1 cellular context compared by ENCODE assay signal in the genomic region with DNA sequence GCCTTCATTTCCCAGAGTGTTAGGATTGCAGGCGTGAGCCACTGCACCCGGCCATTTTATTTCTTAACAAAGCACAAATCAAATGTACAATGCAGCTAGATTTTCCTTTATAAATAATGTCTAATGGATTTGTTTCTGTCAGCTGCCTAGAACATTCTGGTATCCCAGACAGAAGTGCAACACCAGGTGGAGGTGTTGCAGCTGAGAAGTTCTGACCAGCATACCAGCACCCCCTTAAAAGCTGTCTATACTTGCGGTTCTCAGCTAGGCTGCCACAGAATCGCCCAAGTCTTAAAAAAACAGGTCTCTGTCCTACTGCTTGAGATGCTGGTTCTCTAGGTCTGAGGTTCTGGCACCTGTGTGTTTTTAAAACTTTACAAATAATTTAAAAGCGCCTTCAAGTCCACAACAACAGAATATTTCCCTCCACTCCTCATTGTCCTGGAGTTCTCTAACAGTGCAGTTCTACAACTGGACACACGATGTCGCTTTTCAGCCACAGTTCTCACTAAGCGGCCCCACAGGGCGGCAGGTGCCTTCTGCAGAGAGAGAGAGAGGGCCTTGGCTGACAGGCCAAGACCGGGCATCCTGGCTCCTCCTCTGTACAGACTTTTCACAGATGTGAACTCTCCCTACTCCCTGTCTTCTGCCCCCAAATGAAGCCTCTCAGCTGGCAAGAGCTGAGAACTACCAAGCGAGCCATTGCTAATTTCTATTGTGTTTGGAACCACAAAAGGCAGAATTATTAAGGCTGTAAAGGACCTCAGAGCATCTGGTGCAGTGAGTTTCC.
A peak's percentile ranks its signal among the peaks of the same experiment; 100 is the strongest.
TF ChIP-seq lines count a peak whose summit lies in the region.

No MANE protein-coding gene starts in this region.

TF ChIP-seq in HepG2, 621 proteins besides CTCF, POLR2A, EP300 and RAD21 (continued from another document and continues in another):
- TF ChIP-seq, protein P1, sequence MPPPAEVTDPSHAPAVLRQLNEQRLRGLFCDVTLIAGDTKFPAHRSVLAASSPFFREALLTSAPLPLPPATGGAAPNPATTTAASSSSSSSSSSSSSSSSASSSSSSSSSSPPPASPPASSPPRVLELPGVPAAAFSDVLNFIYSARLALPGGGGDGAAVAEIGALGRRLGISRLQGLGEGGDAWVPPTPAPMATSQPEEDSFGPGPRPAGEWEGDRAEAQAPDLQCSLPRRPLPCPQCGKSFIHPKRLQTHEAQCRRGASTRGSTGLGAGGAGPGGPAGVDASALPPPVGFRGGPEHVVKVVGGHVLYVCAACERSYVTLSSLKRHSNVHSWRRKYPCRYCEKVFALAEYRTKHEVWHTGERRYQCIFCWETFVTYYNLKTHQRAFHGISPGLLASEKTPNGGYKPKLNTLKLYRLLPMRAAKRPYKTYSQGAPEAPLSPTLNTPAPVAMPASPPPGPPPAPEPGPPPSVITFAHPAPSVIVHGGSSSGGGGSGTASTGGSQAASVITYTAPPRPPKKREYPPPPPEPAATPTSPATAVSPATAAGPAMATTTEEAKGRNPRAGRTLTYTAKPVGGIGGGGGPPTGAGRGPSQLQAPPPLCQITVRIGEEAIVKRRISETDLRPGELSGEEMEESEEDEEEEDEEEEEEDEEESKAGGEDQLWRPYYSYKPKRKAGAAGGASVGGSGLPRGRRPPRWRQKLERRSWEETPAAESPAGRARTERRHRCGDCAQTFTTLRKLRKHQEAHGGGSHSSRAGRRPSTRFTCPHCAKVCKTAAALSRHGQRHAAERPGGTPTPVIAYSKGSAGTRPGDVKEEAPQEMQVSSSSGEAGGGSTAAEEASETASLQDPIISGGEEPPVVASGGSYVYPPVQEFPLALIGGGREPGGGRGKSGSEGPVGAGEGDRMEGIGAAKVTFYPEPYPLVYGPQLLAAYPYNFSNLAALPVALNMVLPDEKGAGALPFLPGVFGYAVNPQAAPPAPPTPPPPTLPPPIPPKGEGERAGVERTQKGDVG (CRISPR knock-in tag; IDR thresholded peaks at IDR 0.05; ENCODE audit: borderline replicate concordance): no peak
- TF ChIP-seq JUNB (CRISPR knock-in tag; IDR thresholded peaks at IDR 0.05; ENCODE audit: borderline replicate concordance) (no peak), ZFYVE20 (CRISPR knock-in tag; IDR thresholded peaks at IDR 0.05; ENCODE audit: borderline replicate concordance, low read depth) (no peak), ZSCAN31 (CRISPR knock-in tag; IDR thresholded peaks at IDR 0.05; ENCODE audit: low read depth) (no peak), ZNF12 (CRISPR knock-in tag; IDR thresholded peaks at IDR 0.05) (0 out of 2 replicates have a peak, but pooled peaks have one; percentile 8), NFIC (IDR thresholded peaks at IDR 0.05; ENCODE audit: low read length) (no peak), NR2F1 (CRISPR knock-in tag; IDR thresholded peaks at IDR 0.05) (no peak), HNRNPH1 (optimal IDR thresholded peaks at IDR 0.05; ENCODE audit: low read depth, low read length) (no peak), ZNF670 (CRISPR knock-in tag; IDR thresholded peaks at IDR 0.05; ENCODE audit: borderline replicate concordance) (no peak), ARHGAP35 (CRISPR knock-in tag; IDR thresholded peaks at IDR 0.05; ENCODE audit: borderline replicate concordance) (no peak), HHEX (CRISPR knock-in tag; IDR thresholded peaks at IDR 0.05) (no peak), ZKSCAN8 (CRISPR knock-in tag; IDR thresholded peaks at IDR 0.05; ENCODE audit: borderline replicate concordance) (no peak), CBFB (CRISPR knock-in tag; IDR thresholded peaks at IDR 0.05) (no peak), ZZZ3 (CRISPR knock-in tag; IDR thresholded peaks at IDR 0.05; ENCODE audit: borderline replicate concordance) (no peak), GTF2F1 (IDR thresholded peaks at IDR 0.05; ENCODE audit: low read length) (no peak), RXRA (CRISPR knock-in tag; IDR thresholded peaks at IDR 0.05) (no peak), ZNF446 (CRISPR knock-in tag; IDR thresholded peaks at IDR 0.05) (no peak), TRIM24 (CRISPR knock-in tag; IDR thresholded peaks at IDR 0.05) (no peak), ZNF10 (CRISPR knock-in tag; IDR thresholded peaks at IDR 0.05; ENCODE audit: borderline replicate concordance, low read depth) (no peak), RAD51 (IDR thresholded peaks at IDR 0.05; ENCODE audit: borderline replicate concordance) (no peak), ZMYM3 (CRISPR knock-in tag; IDR thresholded peaks at IDR 0.05) (no peak), ZSCAN20 (CRISPR knock-in tag; IDR thresholded peaks at IDR 0.05; ENCODE audit: borderline replicate concordance) (no peak)
- TF ChIP-seq, protein P2, sequence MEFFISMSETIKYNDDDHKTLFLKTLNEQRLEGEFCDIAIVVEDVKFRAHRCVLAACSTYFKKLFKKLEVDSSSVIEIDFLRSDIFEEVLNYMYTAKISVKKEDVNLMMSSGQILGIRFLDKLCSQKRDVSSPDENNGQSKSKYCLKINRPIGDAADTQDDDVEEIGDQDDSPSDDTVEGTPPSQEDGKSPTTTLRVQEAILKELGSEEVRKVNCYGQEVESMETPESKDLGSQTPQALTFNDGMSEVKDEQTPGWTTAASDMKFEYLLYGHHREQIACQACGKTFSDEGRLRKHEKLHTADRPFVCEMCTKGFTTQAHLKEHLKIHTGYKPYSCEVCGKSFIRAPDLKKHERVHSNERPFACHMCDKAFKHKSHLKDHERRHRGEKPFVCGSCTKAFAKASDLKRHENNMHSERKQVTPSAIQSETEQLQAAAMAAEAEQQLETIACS (CRISPR knock-in tag; IDR thresholded peaks at IDR 0.05): no peak
- TF ChIP-seq, protein P3, sequence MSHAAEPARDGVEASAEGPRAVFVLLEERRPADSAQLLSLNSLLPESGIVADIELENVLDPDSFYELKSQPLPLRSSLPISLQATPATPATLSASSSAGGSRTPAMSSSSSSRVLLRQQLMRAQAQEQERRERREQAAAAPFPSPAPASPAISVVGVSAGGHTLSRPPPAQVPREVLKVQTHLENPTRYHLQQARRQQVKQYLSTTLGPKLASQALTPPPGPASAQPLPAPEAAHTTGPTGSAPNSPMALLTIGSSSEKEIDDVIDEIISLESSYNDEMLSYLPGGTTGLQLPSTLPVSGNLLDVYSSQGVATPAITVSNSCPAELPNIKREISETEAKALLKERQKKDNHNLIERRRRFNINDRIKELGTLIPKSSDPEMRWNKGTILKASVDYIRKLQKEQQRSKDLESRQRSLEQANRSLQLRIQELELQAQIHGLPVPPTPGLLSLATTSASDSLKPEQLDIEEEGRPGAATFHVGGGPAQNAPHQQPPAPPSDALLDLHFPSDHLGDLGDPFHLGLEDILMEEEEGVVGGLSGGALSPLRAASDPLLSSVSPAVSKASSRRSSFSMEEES (CRISPR knock-in tag; IDR thresholded peaks at IDR 0.05): 0 out of 2 replicates have a peak, but pooled peaks have one; percentile 35
- TF ChIP-seq, protein P4, sequence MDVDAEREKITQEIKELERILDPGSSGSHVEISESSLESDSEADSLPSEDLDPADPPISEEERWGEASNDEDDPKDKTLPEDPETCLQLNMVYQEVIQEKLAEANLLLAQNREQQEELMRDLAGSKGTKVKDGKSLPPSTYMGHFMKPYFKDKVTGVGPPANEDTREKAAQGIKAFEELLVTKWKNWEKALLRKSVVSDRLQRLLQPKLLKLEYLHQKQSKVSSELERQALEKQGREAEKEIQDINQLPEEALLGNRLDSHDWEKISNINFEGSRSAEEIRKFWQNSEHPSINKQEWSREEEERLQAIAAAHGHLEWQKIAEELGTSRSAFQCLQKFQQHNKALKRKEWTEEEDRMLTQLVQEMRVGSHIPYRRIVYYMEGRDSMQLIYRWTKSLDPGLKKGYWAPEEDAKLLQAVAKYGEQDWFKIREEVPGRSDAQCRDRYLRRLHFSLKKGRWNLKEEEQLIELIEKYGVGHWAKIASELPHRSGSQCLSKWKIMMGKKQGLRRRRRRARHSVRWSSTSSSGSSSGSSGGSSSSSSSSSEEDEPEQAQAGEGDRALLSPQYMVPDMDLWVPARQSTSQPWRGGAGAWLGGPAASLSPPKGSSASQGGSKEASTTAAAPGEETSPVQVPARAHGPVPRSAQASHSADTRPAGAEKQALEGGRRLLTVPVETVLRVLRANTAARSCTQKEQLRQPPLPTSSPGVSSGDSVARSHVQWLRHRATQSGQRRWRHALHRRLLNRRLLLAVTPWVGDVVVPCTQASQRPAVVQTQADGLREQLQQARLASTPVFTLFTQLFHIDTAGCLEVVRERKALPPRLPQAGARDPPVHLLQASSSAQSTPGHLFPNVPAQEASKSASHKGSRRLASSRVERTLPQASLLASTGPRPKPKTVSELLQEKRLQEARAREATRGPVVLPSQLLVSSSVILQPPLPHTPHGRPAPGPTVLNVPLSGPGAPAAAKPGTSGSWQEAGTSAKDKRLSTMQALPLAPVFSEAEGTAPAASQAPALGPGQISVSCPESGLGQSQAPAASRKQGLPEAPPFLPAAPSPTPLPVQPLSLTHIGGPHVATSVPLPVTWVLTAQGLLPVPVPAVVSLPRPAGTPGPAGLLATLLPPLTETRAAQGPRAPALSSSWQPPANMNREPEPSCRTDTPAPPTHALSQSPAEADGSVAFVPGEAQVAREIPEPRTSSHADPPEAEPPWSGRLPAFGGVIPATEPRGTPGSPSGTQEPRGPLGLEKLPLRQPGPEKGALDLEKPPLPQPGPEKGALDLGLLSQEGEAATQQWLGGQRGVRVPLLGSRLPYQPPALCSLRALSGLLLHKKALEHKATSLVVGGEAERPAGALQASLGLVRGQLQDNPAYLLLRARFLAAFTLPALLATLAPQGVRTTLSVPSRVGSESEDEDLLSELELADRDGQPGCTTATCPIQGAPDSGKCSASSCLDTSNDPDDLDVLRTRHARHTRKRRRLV (CRISPR knock-in tag; IDR thresholded peaks at IDR 0.05): no peak
- TF ChIP-seq, protein P5, sequence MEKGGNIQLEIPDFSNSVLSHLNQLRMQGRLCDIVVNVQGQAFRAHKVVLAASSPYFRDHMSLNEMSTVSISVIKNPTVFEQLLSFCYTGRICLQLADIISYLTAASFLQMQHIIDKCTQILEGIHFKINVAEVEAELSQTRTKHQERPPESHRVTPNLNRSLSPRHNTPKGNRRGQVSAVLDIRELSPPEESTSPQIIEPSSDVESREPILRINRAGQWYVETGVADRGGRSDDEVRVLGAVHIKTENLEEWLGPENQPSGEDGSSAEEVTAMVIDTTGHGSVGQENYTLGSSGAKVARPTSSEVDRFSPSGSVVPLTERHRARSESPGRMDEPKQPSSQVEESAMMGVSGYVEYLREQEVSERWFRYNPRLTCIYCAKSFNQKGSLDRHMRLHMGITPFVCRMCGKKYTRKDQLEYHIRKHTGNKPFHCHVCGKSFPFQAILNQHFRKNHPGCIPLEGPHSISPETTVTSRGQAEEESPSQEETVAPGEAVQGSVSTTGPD (CRISPR knock-in tag; IDR thresholded peaks at IDR 0.05): no peak
- TF ChIP-seq, protein P6, sequence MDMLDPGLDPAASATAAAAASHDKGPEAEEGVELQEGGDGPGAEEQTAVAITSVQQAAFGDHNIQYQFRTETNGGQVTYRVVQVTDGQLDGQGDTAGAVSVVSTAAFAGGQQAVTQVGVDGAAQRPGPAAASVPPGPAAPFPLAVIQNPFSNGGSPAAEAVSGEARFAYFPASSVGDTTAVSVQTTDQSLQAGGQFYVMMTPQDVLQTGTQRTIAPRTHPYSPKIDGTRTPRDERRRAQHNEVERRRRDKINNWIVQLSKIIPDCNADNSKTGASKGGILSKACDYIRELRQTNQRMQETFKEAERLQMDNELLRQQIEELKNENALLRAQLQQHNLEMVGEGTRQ (IDR thresholded peaks at IDR 0.05; ENCODE audit: low read depth, low read length): no peak
- TF ChIP-seq, protein P6 (CRISPR knock-in tag; IDR thresholded peaks at IDR 0.05; ENCODE audit: borderline replicate concordance): no peak
- TF ChIP-seq, protein P7, sequence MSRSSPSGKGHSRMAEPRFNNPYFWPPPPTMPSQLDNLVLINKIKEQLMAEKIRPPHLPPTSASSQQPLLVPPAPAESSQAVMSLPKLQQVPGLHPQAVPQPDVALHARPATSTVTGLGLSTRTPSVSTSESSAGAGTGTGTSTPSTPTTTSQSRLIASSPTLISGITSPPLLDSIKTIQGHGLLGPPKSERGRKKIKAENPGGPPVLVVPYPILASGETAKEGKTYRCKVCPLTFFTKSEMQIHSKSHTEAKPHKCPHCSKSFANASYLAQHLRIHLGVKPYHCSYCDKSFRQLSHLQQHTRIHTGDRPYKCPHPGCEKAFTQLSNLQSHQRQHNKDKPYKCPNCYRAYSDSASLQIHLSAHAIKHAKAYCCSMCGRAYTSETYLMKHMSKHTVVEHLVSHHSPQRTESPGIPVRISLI (CRISPR knock-in tag; IDR thresholded peaks at IDR 0.05; ENCODE audit: borderline replicate concordance): no peak
- TF ChIP-seq, protein P8, sequence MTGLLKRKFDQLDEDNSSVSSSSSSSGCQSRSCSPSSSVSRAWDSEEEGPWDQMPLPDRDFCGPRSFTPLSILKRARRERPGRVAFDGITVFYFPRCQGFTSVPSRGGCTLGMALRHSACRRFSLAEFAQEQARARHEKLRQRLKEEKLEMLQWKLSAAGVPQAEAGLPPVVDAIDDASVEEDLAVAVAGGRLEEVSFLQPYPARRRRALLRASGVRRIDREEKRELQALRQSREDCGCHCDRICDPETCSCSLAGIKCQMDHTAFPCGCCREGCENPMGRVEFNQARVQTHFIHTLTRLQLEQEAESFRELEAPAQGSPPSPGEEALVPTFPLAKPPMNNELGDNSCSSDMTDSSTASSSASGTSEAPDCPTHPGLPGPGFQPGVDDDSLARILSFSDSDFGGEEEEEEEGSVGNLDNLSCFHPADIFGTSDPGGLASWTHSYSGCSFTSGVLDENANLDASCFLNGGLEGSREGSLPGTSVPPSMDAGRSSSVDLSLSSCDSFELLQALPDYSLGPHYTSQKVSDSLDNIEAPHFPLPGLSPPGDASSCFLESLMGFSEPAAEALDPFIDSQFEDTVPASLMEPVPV (CRISPR knock-in tag; IDR thresholded peaks at IDR 0.05): no peak
- TF ChIP-seq, protein P9, sequence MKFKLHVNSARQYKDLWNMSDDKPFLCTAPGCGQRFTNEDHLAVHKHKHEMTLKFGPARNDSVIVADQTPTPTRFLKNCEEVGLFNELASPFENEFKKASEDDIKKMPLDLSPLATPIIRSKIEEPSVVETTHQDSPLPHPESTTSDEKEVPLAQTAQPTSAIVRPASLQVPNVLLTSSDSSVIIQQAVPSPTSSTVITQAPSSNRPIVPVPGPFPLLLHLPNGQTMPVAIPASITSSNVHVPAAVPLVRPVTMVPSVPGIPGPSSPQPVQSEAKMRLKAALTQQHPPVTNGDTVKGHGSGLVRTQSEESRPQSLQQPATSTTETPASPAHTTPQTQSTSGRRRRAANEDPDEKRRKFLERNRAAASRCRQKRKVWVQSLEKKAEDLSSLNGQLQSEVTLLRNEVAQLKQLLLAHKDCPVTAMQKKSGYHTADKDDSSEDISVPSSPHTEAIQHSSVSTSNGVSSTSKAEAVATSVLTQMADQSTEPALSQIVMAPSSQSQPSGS (CRISPR knock-in tag; IDR thresholded peaks at IDR 0.05): no peak
- TF ChIP-seq, protein P10, sequence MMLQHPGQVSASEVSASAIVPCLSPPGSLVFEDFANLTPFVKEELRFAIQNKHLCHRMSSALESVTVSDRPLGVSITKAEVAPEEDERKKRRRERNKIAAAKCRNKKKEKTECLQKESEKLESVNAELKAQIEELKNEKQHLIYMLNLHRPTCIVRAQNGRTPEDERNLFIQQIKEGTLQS (CRISPR knock-in tag; IDR thresholded peaks at IDR 0.05): no peak
